21 cellular contexts compared by ENCODE assay signal in genomic region chr3:145144361-145144760, GRCh38.
"Had no signal": no experiment of that assay in that cellular context is flagged by ENCODE, and none has a peak within 500 bp of the region (broad histone marks: within the 10 kb centered on the region; RNA-seq: fewer than 3 reads in every experiment).

No MANE protein-coding gene starts in this region.

- H3K4me3 ChIP-seq: heart left ventricle, ovary, prostate gland, spleen, thoracic aorta had no signal

- ATAC-seq: activated naive CD8-positive, alpha-beta T cell treated with anti-CD3 and anti-CD28 coated beads, Interleukin-2, amount 50 U/mL, for 24 hours; activated T-cell treated with anti-CD3 and anti-CD28 coated beads, Interleukin-2, amount 50 U/mL, for 72 hours; heart left ventricle; left colon; natural killer cell treated with Interleukin-12 subunit alpha and Interleukin-12 subunit beta and Interleukin-15 and Interleukin-18, amount 100 ng/mL, for 72 hours had no signal

- H3K4me1 ChIP-seq: heart left ventricle, prostate gland, spleen had no signal

- H3K27ac ChIP-seq: epithelial cell of prostate, heart left ventricle, neutrophil, ovary, prostate gland, spleen, thoracic aorta had no signal

- DNase-seq: activated CD4-positive, alpha-beta memory T cell treated with anti-CD3 and anti-CD28 coated beads, Interleukin-2, amount 10 ng/mL, durations not matched to agents 7 days and 5 days; activated CD4-positive, alpha-beta T cell treated with anti-CD3 and anti-CD28 coated beads for 48 hours; activated CD4-positive, CD25-positive, alpha-beta regulatory T cell; activated effector memory CD4-positive, alpha-beta T cell treated with Interleukin-2 at 50 U/mL for 16 hours; activated naive CD4-positive, alpha-beta T cell treated with anti-CD3 and anti-CD28 coated beads, Interleukin-2, amount 50 U/mL, for 16 hours; activated naive CD8-positive, alpha-beta T cell treated with anti-CD3 and anti-CD28 coated beads, Interleukin-2, amount 50 U/mL, for 24 hours; activated T-cell treated with anti-CD3 and anti-CD28 coated beads, Interleukin-2, amount 50 U/mL, for 72 hours; cerebellar nuclear complex; cortex of kidney; heart left ventricle; islet precursor cell; left colon; ovary; spleen; stimulated activated CD4-positive, alpha-beta T cell treated with anti-CD3 and anti-CD28 coated beads, Interleukin-4, amount 100 ng/mL, for 1 hour; stimulated activated naive CD4-positive, alpha-beta T cell treated with Interleukin-2 at 50 U/mL for 16 hours had no signal

- H3K36me3 ChIP-seq: heart left ventricle, neutrophil, ovary, prostate gland, spleen, thoracic aorta had no signal

- H3K27me3 ChIP-seq: heart left ventricle, neutrophil, ovary, spleen had no signal

- H3K9me3 ChIP-seq: neutrophil, ovary, prostate gland, thoracic aorta had no signal
